In genomic region chr5:42423285-42424152, GRCh38 we compare ENCODE assay signal across 8 cellular contexts. TPM values are rescaled to one million over a fixed set of nuclear protein-coding genes. Genes with fewer than 3 reads are reported as not detected.
DNase-seq lines count a peak whose midpoint lies in the region; ATAC-seq, FAIRE-seq and TF ChIP-seq lines count a peak whose summit lies in the region.

TSS of gene GHR (plus strand) at chr5:42423439. CDS start at chr5:42565875, 142,436 bp downstream.

- H3K9me3 ChIP-seq in GM23248 (ENCODE audit: low read depth) (no peaks in the 10 kb centered on the region), HepG2 (ENCODE audit: low read length) (no peaks in the 10 kb centered on the region)

- BruUV-seq in HepG2 (replicated peaks; lab: Mats Ljungman, UMichigan): no TSS peak

- no peak for TF ChIP-seq EP300 in HepG2 (IDR thresholded peaks at IDR 0.05; ENCODE audit: low read depth in 2 of 2, low read length in 2 of 2)
- TF ChIP-seq EP300 in HepG2 (CRISPR knock-in tag; IDR thresholded peaks at IDR 0.05; ENCODE audit: borderline replicate concordance): no peak

- peak; percentile 68 for TF ChIP-seq RAD21 in HepG2 (CRISPR knock-in tag; IDR thresholded peaks at IDR 0.05)

- no peaks in the 10 kb centered on the region for H3K9me3 Mint-ChIP-seq in effector memory CD8-positive, alpha-beta T cell
- no peaks in the 10 kb centered on the region for H3K9me3 Mint-ChIP-seq in T-helper 2 cell treated with Interferon-gamma antibody and Interleukin-4, amounts not matched to agents 5 μg/mL and 100 μg/mL, for 36 hours

- H3K4me3 ChIP-seq in GM08714 (ENCODE audit: low read length) (peak within 1 kb of the TSS; percentile 32), GM23248 (peak within 1 kb of the TSS; percentile 84), HepG2 (replicated peaks in 1 of 3; ENCODE audit: insufficient read depth in 1 of 3, low read depth in 2 of 3, low read length in 3 of 3) (peak within 1 kb of the TSS; percentile 49 to 71 (median 52); a peak in 5 of 6 replicates)

- no peak for TF ChIP-seq POLR2A in HepG2 (IDR thresholded peaks at IDR 0.05; ENCODE audit: insufficient read depth in 1 of 2, low read depth in 2 of 2, low read length in 2 of 2)

- H3K36me3 ChIP-seq in GM23248 (ENCODE audit: low read depth) (no peaks in the 10 kb centered on the region), HepG2 (replicated peaks in 1 of 2; ENCODE audit: control insufficient read depth in 1 of 2, insufficient read depth in 2 of 2, low read length in 2 of 2) (no peaks in the 10 kb centered on the region)

- peak; percentile 99 for ATAC-seq in SK-N-SH treated with all-trans-retinoic acid at 6 μM for 48 hours
- peak; percentile 39 for ATAC-seq in effector memory CD8-positive, alpha-beta T cell (replicated peaks)
- ATAC-seq in HepG2: peak; percentile 96
- ATAC-seq in stimulated activated naive CD8-positive, alpha-beta T cell treated with anti-CD3 and anti-CD28 coated beads, Interleukin-15, Interleukin-2, amounts not matched to agents 100 U/mL and 50 U/mL, for 24 hours: peak; percentile 45

- H3K4me1 ChIP-seq in GM23248 (ENCODE audit: insufficient read depth) (no peaks in the 10 kb centered on the region), HepG2 (ENCODE audit: insufficient read depth, low read length) (peaks cover 12% of the 10 kb centered on the region)

- POLR2A ChIA-PET in HepG2 (lab: Yijun Ruan, JAX): no interaction called here

- H3K9ac ChIP-seq in GM23248 (peak within 1 kb of the TSS; percentile 69), HepG2 (ENCODE audit: insufficient read depth, low read depth, low read length) (no peak within 1 kb of the TSS)

- 0 out of 2 replicates have a peak within 1 kb of the TSS, but pooled peaks have one; percentile 6 for H3K27ac ChIP-seq in GM23248
- H3K27ac ChIP-seq in HepG2 (ENCODE audit: extremely low read length, insufficient read depth, low read length): no peak within 1 kb of the TSS

- CTCF ChIA-PET in HepG2 (lab: Yijun Ruan, JAX; ENCODE audit: low intra/inter-chr PET ratio, low total read pairs): interaction anchor here (0.6 to 1.9 kb wide), 3 partner anchors 83 to 233 kb away, joined by 3 to 11 read pairs (median 4); no protein-coding TSS in a partner anchor

- DNase-seq in GM23248 (peak; percentile 95), M059J (ENCODE audit: low read depth) (peak; percentile 65), HepG2 (ENCODE audit: low spot score) (peak; percentile 72)
- no peak for DNase-seq in effector memory CD8-positive, alpha-beta T cell
- peak; percentile 26 for DNase-seq in stimulated activated naive CD8-positive, alpha-beta T cell treated with anti-CD3 and anti-CD28 coated beads, Interleukin-15, Interleukin-2, amounts not matched to agents 100 U/mL and 50 U/mL, for 24 hours
- no peak for DNase-seq in T-helper 2 cell treated with Interferon-gamma antibody and Interleukin-4, amounts not matched to agents 5 μg/mL and 100 μg/mL, for 36 hours (ENCODE audit: low spot score)

- WGBS in GM23248 (ENCODE audit: low coverage in 1 of 2, low lambda C conversion rate in 2 of 2, missing lambda C conversion rate in 2 of 2), 2 experiments: 1% methylated on average over 41 to 53 of the region's 60 CpGs
- WGBS in HepG2 (ENCODE audit: low lambda C conversion rate): 5% methylated on average over 29 of the region's 60 CpGs

- H3K4me2 ChIP-seq in GM23248 (ENCODE audit: unreplicated experiment) (peak within 1 kb of the TSS; percentile 96), HepG2 (ENCODE audit: low read depth, low read length) (peak within 1 kb of the TSS; percentile 77)

- peak; percentile 85 for TF ChIP-seq CTCF in HepG2 (CRISPR knock-in tag; IDR thresholded peaks at IDR 0.05)

- H3K4me1 Mint-ChIP-seq in effector memory CD8-positive, alpha-beta T cell (ENCODE audit: low read depth in 2 of 2): no peaks in the 10 kb centered on the region
- H3K4me1 Mint-ChIP-seq in T-helper 2 cell treated with Interferon-gamma antibody and Interleukin-4, amounts not matched to agents 5 μg/mL and 100 μg/mL, for 36 hours (ENCODE audit: low read depth): no peaks in the 10 kb centered on the region

- H3F3A ChIP-seq in GM23248 (ENCODE audit: insufficient read depth): peaks cover 10% of the 10 kb centered on the region; the same call in 1 of the 2 replicates

- peaks cover 2% of the 10 kb centered on the region for H3K36me3 Mint-ChIP-seq in effector memory CD8-positive, alpha-beta T cell (ENCODE audit: insufficient read depth)
- H3K36me3 Mint-ChIP-seq in T-helper 2 cell treated with Interferon-gamma antibody and Interleukin-4, amounts not matched to agents 5 μg/mL and 100 μg/mL, for 36 hours (ENCODE audit: low read depth): no peaks in the 10 kb centered on the region

- no peaks in the 10 kb centered on the region for H3K9me2 ChIP-seq in GM23248 (ENCODE audit: insufficient read depth)

- H3K27ac Mint-ChIP-seq in effector memory CD8-positive, alpha-beta T cell: no peak within 1 kb of the TSS
- no peak within 1 kb of the TSS for H3K27ac Mint-ChIP-seq in T-helper 2 cell treated with Interferon-gamma antibody and Interleukin-4, amounts not matched to agents 5 μg/mL and 100 μg/mL, for 36 hours

- intact Hi-C loops in HepG2 (cut with micrococcal nuclease; ENCODE audit: unreplicated experiment): loop anchor here (1.0 to 5.0 kb wide), 3 partner anchors 160 to 344 kb away; no protein-coding TSS in a partner anchor

- no peaks in the 10 kb centered on the region for H3K79me2 ChIP-seq in GM23248 (ENCODE audit: insufficient read depth)
- H3K79me2 ChIP-seq in HepG2 (ENCODE audit: insufficient read depth, low read length): no peaks in the 10 kb centered on the region

- H3K27me3 ChIP-seq in GM23248 (replicated peaks; ENCODE audit: insufficient read depth) (peaks cover 8% of the 10 kb centered on the region; the same call in 1 of the 2 replicates), HepG2 (ENCODE audit: control insufficient read depth in 1 of 2, insufficient read depth in 2 of 2, low read length in 2 of 2) (peaks cover 0 to 24% of the 10 kb centered on the region in 2 experiments; a peak in 3 of 5 replicates)

- H3K27me3 Mint-ChIP-seq in effector memory CD8-positive, alpha-beta T cell: peaks cover 31 to 34% of the 10 kb centered on the region in 2 donors
- peaks cover 17% of the 10 kb centered on the region for H3K27me3 Mint-ChIP-seq in T-helper 2 cell treated with Interferon-gamma antibody and Interleukin-4, amounts not matched to agents 5 μg/mL and 100 μg/mL, for 36 hours (ENCODE audit: low read depth)

- H4K20me1 ChIP-seq in GM23248 (ENCODE audit: insufficient read depth): no peaks in the 10 kb centered on the region
- H4K20me1 ChIP-seq in HepG2 (ENCODE audit: insufficient read depth, low read length): no peaks in the 10 kb centered on the region

- in situ Hi-C loops in GM23248 (cut with MboI) (no loop called here), HepG2 (cut with HindIII; ENCODE audit: extremely low pct_ligation_motif_present, low pct_unique_long_range_greater_than_20kb) (no loop called here)

- FAIRE-seq in HepG2 (lab: Jason Lieb, UNC): peak; percentile 92

- H2AFZ ChIP-seq in GM23248 (peak within 1 kb of the TSS; percentile 92), HepG2 (ENCODE audit: low read length) (peak within 1 kb of the TSS; percentile 44)

- no peak within 1 kb of the TSS for H3K4me3 Mint-ChIP-seq in effector memory CD8-positive, alpha-beta T cell
- H3K4me3 Mint-ChIP-seq in T-helper 2 cell treated with Interferon-gamma antibody and Interleukin-4, amounts not matched to agents 5 μg/mL and 100 μg/mL, for 36 hours: no peak within 1 kb of the TSS

TF ChIP-seq in HepG2, 621 proteins besides CTCF, POLR2A, EP300 and RAD21 (continues in another document):
- TF ChIP-seq SMC3 (IDR thresholded peaks at IDR 0.05; ENCODE audit: low read length): peak; percentile 68
- 0 out of 2 replicates have a peak, but pooled peaks have one; percentile 14 for TF ChIP-seq GATAD1 (CRISPR knock-in tag; IDR thresholded peaks at IDR 0.05)
- TF ChIP-seq ZNF441 (CRISPR knock-in tag; IDR thresholded peaks at IDR 0.05; ENCODE audit: borderline replicate concordance): peak; percentile 72
- no peak for TF ChIP-seq SIN3B (IDR thresholded peaks at IDR 0.05; ENCODE audit: low read length)
- TF ChIP-seq ZNF20 (CRISPR knock-in tag; IDR thresholded peaks at IDR 0.05): no peak
- TF ChIP-seq HNRNPK (IDR thresholded peaks at IDR 0.05; ENCODE audit: low read depth, low read length, poor library complexity, severe bottlenecking): peak; percentile 81
- TF ChIP-seq MAF1 (CRISPR knock-in tag; IDR thresholded peaks at IDR 0.05; ENCODE audit: borderline replicate concordance): no peak
- no peak for TF ChIP-seq ZSCAN20 (CRISPR knock-in tag; IDR thresholded peaks at IDR 0.05; ENCODE audit: borderline replicate concordance)
- TF ChIP-seq ELF3 (CRISPR knock-in tag; IDR thresholded peaks at IDR 0.05): peak; percentile 33; the same call in 1 of the 2 replicates
- no peak for TF ChIP-seq ZNF670 (CRISPR knock-in tag; IDR thresholded peaks at IDR 0.05; ENCODE audit: borderline replicate concordance)
- no peak for TF ChIP-seq KDM3A (CRISPR knock-in tag; IDR thresholded peaks at IDR 0.05; ENCODE audit: low read depth)

RNA-seq across cellular contexts. Expression of gene GHR, which starts in this region (rescaled TPM):
- total RNA-seq in GM23248 (2014; rRNA removed; shearing (Covaris generic)): 0.51 and 1.5 TPM in 2 replicates
- polyA plus RNA-seq in GM23248 (2016; fragmentation: Nextera tagmentation; extraction: Ambion mirVana): 0.64 and 0.72 TPM in 2 replicates
- total RNA-seq in M059J (2014; rRNA removed; shearing (Covaris generic)): 0.05 and 0.57 TPM in 2 replicates
- total RNA-seq in HepG2 (2016; rRNA removed; fragmentation: Illumina TruSeq; extraction: Trizol): not detected in 2 replicates
- not detected in 2 replicates for total RNA-seq in HepG2 (2016; cell fraction: cytosol; rRNA removed; fragmentation: Illumina TruSeq; extraction: Trizol; ENCODE audit: low read depth)
- total RNA-seq in HepG2 (2016; cell fraction: insoluble cytoplasmic fraction; rRNA removed; fragmentation: Illumina TruSeq; extraction: Trizol): not detected in 2 replicates
- not detected in 2 replicates for total RNA-seq in HepG2 (2016; cell fraction: membrane; rRNA removed; fragmentation: Illumina TruSeq; extraction: Trizol)
- total RNA-seq in HepG2 (2016; cell fraction: nucleus; rRNA removed; fragmentation: Illumina TruSeq; extraction: Trizol): not detected in 2 replicates
- 0.07 TPM in 1 of 2 replicates, not detected in the other for polyA plus RNA-seq in HepG2 (2011; rRNA removed)
- not detected in 2 replicates for polyA plus RNA-seq in HepG2 (2011; cell fraction: cytosol; rRNA removed)
- polyA plus RNA-seq in HepG2 (2011; cell fraction: nucleus; rRNA removed): not detected in 2 replicates
- not detected in 2 replicates for polyA plus RNA-seq in HepG2 (2012)
- polyA plus RNA-seq in HepG2 (2016; cell fraction: cytosol; fragmentation: Illumina TruSeq; extraction: Trizol; ENCODE audit: low read depth): not detected in 2 replicates
- polyA plus RNA-seq in HepG2 (2016; cell fraction: insoluble cytoplasmic fraction; fragmentation: Illumina TruSeq; extraction: Trizol; ENCODE audit: low read depth): not detected in 2 replicates
- not detected in 2 replicates for polyA plus RNA-seq in HepG2 (2016; cell fraction: membrane; fragmentation: Illumina TruSeq; extraction: Trizol; ENCODE audit: low read depth)
- not detected in 2 replicates for polyA plus RNA-seq in HepG2 (2016; cell fraction: nucleus; fragmentation: Illumina TruSeq; extraction: Trizol; ENCODE audit: insufficient read depth, low read depth)
- not detected in 2 replicates for polyA minus RNA-seq in HepG2 (2011; rRNA and poly(A)+ RNA removed; ENCODE audit: low replicate concordance)
- not detected in 2 replicates for polyA minus RNA-seq in HepG2 (2011; cell fraction: cytosol; rRNA and poly(A)+ RNA removed)
- not detected in 2 replicates for polyA minus RNA-seq in HepG2 (2011; cell fraction: nucleus; rRNA and poly(A)+ RNA removed)

Comparison
In these comparisons a context has a peak if more than half of its experiments do, and no peak if none do; other contexts are left out.
1. Peak in DNase-seq in M059J; RNA of the gene not detected or under 1 TPM.
2. Peak in DNase-seq, ATAC-seq, H3K4me3 ChIP-seq and H3K4me2 ChIP-seq in HepG2; RNA of the gene not detected or under 1 TPM.
3. H3K4me3 ChIP-seq: peak in every context shown above with its lines; median percentile 84 in GM23248; 52 in HepG2; 32 in GM08714.
4. DNase-seq: peak in GM23248 (single experiment) and stimulated activated naive CD8-positive, alpha-beta T cell treated with anti-CD3 and anti-CD28 coated beads, Interleukin-15, Interleukin-2, amounts not matched to agents 100 U/mL and 50 U/mL, for 24 hours (single experiment); none in effector memory CD8-positive, alpha-beta T cell (0 of 3) and T-helper 2 cell treated with Interferon-gamma antibody and Interleukin-4, amounts not matched to agents 5 μg/mL and 100 μg/mL, for 36 hours (single experiment).
5. ATAC-seq: peak in every context shown above with its lines; median percentile 99 in SK-N-SH treated with all-trans-retinoic acid at 6 μM for 48 hours; 96 in HepG2; 45 in stimulated activated naive CD8-positive, alpha-beta T cell treated with anti-CD3 and anti-CD28 coated beads, Interleukin-15, Interleukin-2, amounts not matched to agents 100 U/mL and 50 U/mL, for 24 hours; 39 in effector memory CD8-positive, alpha-beta T cell.